In genomic region chr6:159807150-159807859, GRCh38 we compare ENCODE assay signal across 22 cellular contexts. TPM values are rescaled to one million over a fixed set of nuclear protein-coding genes. Genes with fewer than 3 reads are reported as not detected.
A peak's percentile ranks its signal among the peaks of the same experiment; 100 is the strongest.
DNase-seq lines count a peak whose midpoint lies in the region; ATAC-seq and FAIRE-seq lines count a peak whose summit lies in the region.
"Had no signal": no experiment of that assay in that cellular context is flagged by ENCODE, and none has a peak within 500 bp of the region (broad histone marks: within the 10 kb centered on the region; RNA-seq: fewer than 3 reads in every experiment).

No MANE protein-coding gene starts in this region.

- DNase-seq in LoVo (ENCODE audit: low spot score) = peak; percentile 25
- DNase-seq in astrocyte of the hippocampus (ENCODE audit: low read depth, low spot score) = peak; percentile 17
- DNase-seq in islet precursor cell = peak; percentile 87
- peak; percentile 31 for DNase-seq in small intestine
- no peak for DNase-seq in NCI-H2029 (lab: John Stamatoyannopoulos, UW)
- no peak for DNase-seq in NCI-H526 (lab: John Stamatoyannopoulos, UW)
- DNase-seq in SW 1271 (lab: John Stamatoyannopoulos, UW) = no peak
- DNase-seq: activated CD4-positive, alpha-beta memory T cell treated with anti-CD3 and anti-CD28 coated beads for 36 hours; activated naive CD4-positive, alpha-beta T cell treated with Interleukin-2 at 50 U/mL for 16 hours; activated T-cell treated with anti-CD3 and anti-CD28 coated beads, Interleukin-2, amount 50 U/mL, for 1 hour; anterior cingulate cortex; CD8-positive, alpha-beta memory T cell; DMS79 treated with DMSO at 0.1 percent for 48 hours; foreskin fibroblast; left cardiac atrium; NCI-H82; T-helper 2 cell had no signal

- 17 to 67% (median 41%) methylated on average over 5 of the region's 5 CpGs for WGBS in small intestine, 3 donors

- no peaks in the 10 kb centered on the region for H3K9me3 ChIP-seq in small intestine (ENCODE audit: control insufficient read depth, low read depth)

- no peak overlapping the region for H3K27ac ChIP-seq in small intestine (ENCODE audit: low read depth in 1 of 2, low read length in 1 of 2)
- H3K27ac ChIP-seq: KMS-11, neural progenitor cell had no signal

- no peak for FAIRE-seq in small intestine (lab: Jason Lieb, UNC)
- FAIRE-seq: endometrium had no signal

- no peaks in the 10 kb centered on the region for H3K4me1 ChIP-seq in small intestine (ENCODE audit: control insufficient read depth in 2 of 2, insufficient read depth in 1 of 2, low read depth in 1 of 2, low read length in 1 of 2)

- H3K27me3 ChIP-seq in small intestine (ENCODE audit: control insufficient read depth in 2 of 2, insufficient read depth in 2 of 2, low read length in 2 of 2) = no peaks in the 10 kb centered on the region
- H3K27me3 ChIP-seq: neural progenitor cell had no signal

- no peak for ATAC-seq in GM19351 (IDR thresholded peaks at IDR 0.05; ENCODE audit: unreplicated experiment)
- ATAC-seq: HCT116 had no signal

- no peak overlapping the region for H3K4me3 ChIP-seq in small intestine (ENCODE audit: low read depth in 1 of 2, low read length in 2 of 2)
- H3K4me3 ChIP-seq: neural progenitor cell had no signal

- H3K36me3 ChIP-seq in small intestine (ENCODE audit: control insufficient read depth in 2 of 2, insufficient read depth in 2 of 2, low read length in 2 of 2) = no peaks in the 10 kb centered on the region
- H3K36me3 ChIP-seq: neural progenitor cell had no signal

RNA-seq across cellular contexts. Expression of gene PNLDC1, which starts 7.2 kb away (rescaled TPM):
- polyA plus RNA-seq in small intestine = under 1 TPM in 1 of 3 donors, not detected in 2; 0.04 TPM
- polyA plus RNA-seq: CD8-positive, alpha-beta memory T cell had no signal

RNA-seq across cellular contexts. Expression of gene MRPL18, which starts 17.0 kb away (rescaled TPM):
- 10 to 100 TPM; 74.8 to 83.3 (median 77.2) TPM for polyA plus RNA-seq in small intestine

RNA-seq across cellular contexts. Expression of gene TCP1, which starts 17.9 kb away (rescaled TPM):
- 100 to 1,000 TPM in 1 of 3 donors, 10 to 100 TPM in 2; 67.8 to 109 (median 70.2) TPM for polyA plus RNA-seq in small intestine

RNA-seq across cellular contexts. Expression of gene ACAT2, which starts 45.5 kb away (rescaled TPM):
- polyA plus RNA-seq in small intestine = 10 to 100 TPM; 12.2 to 55.0 (median 20.1) TPM

Comparison
In these comparisons a context has a peak if more than half of its experiments do, and no peak if none do; other contexts are left out.
1. DNase-seq: peak in LoVo (single experiment), astrocyte of the hippocampus (single experiment), islet precursor cell (single experiment) and small intestine (single experiment); none in NCI-H2029 (single experiment), NCI-H526 (0 of 2) and SW 1271 (0 of 2).